8 cellular contexts compared by ENCODE assay signal in genomic region chr4:88456757-88457306, GRCh38. TPM values are rescaled to one million over a fixed set of nuclear protein-coding genes. Genes with fewer than 3 reads are reported as not detected.
DNase-seq lines count a peak whose midpoint lies in the region; ATAC-seq, FAIRE-seq and TF ChIP-seq lines count a peak whose summit lies in the region.

HERC5 (plus strand) TSS chr4:88457119; CDS start chr4:88457270, 151 bp downstream.

- FAIRE-seq in A549 (lab: Jason Lieb, UNC) = no peak

- 0% methylated on average over 18 of the region's 48 CpGs for WGBS in A549 (ENCODE audit: missing lambda C conversion rate)

- ATAC-seq in A549 (peak; percentile 97 to 98), GM18511 (IDR thresholded peaks at IDR 0.05; ENCODE audit: unreplicated experiment) (peak; percentile 89), HG03025 (IDR thresholded peaks at IDR 0.05; ENCODE audit: low FRiP score, unreplicated experiment) (peak; percentile 92)

- peak within 1 kb of the TSS; percentile 81 for H3K4me2 ChIP-seq in A549

- DNase-seq in A549 (ENCODE audit: low read depth in 1 of 2, low spot score in 1 of 2) (peak; percentile 82 to 93), NCI-H2196 treated with DMSO at 0.1 percent for 48 hours (lab: John Stamatoyannopoulos, UW; ENCODE audit: unreplicated experiment) (peak; percentile 68), choroid plexus epithelial cell (ENCODE audit: low read depth) (peak; percentile 89), kidney glomerular epithelial cell (lab: John Stamatoyannopoulos, UW) (peak; percentile 65)
- DNase-seq in activated CD4-positive, CD25-positive, alpha-beta regulatory T cell treated with anti-CD3 and anti-CD28 coated beads, Interleukin-2, amount 50 U/mL, for 72 hours = peak; percentile 87
- DNase-seq in stimulated activated CD4-positive, alpha-beta T cell treated with anti-CD3 and anti-CD28 coated beads, Interleukin-15, amount 100 ng/mL, for 48 hours (ENCODE audit: low read depth in 2 of 2) = peak; percentile 76 to 79

- no peak for TF ChIP-seq EP300 in A549 (IDR thresholded peaks at IDR 0.05)

- no peaks in the 10 kb centered on the region for H3K4me1 ChIP-seq in A549

- H3K27ac ChIP-seq in A549 = peak within 1 kb of the TSS; percentile 64 to 85; a peak in 5 of 6 replicates

- CTCF ChIA-PET in A549 (lab: Yijun Ruan, JAX) = interaction anchor here (0.6 to 2.1 kb wide), 21 partner anchors 10 to 249 kb away, joined by 3 to 9 read pairs (median 4); partner anchors contain the start of gene HERC6

- no peak for TF ChIP-seq POLR2A in A549 (IDR thresholded peaks at IDR 0.05; ENCODE audit: low read length)

- TF ChIP-seq CTCF in A549 (IDR thresholded peaks at IDR 0.05) = peak; percentile 48
- TF ChIP-seq CTCF in choroid plexus epithelial cell (conservative IDR thresholded peaks at IDR 0.05; ENCODE audit: low read depth, low read length) = peak; percentile 74

- H3K9me3 ChIP-seq in A549 = no peaks in the 10 kb centered on the region

- H3K4me3 ChIP-seq in A549 (peak within 1 kb of the TSS; percentile 66), choroid plexus epithelial cell (ENCODE audit: low read depth, low read length) (peak within 1 kb of the TSS; percentile 64)

- peak; percentile 66 to 67 for TF ChIP-seq RAD21 in A549 (conservative IDR thresholded peaks at IDR 0.05 in 1 of 2, IDR thresholded peaks at IDR 0.05 in 1 of 2)

- POLR2A ChIA-PET in A549 (lab: Yijun Ruan, JAX) = interaction anchor here (0.9 to 1.1 kb wide), 2 partner anchors 78 to 172 kb away, joined by 4 read pairs; partner anchors contain the start of genes HERC6 and PPM1K

TF ChIP-seq in A549, 52 proteins besides CTCF, POLR2A, EP300 and RAD21 (continues in another document):
- TF ChIP-seq JUN (IDR thresholded peaks at IDR 0.05) (peak in 1 of 2 experiments; percentile 33; a peak in 1 of 5 replicates), RNF2 (IDR thresholded peaks at IDR 0.05; ENCODE audit: borderline replicate concordance, low read depth) (no peak), NR3C1 (IDR thresholded peaks at IDR 0.05) (no peak), BCL3 (IDR thresholded peaks at IDR 0.05) (no peak), PBX3 (IDR thresholded peaks at IDR 0.05) (no peak), MYC (IDR thresholded peaks at IDR 0.05; ENCODE audit: borderline replicate concordance, low read length) (no peak), BHLHE40 (IDR thresholded peaks at IDR 0.05; ENCODE audit: low read depth, low read length) (peak; percentile 34; the same call in 1 of the 2 replicates), MAX (IDR thresholded peaks at IDR 0.05) (peak; percentile 95), REST (IDR thresholded peaks at IDR 0.05) (no peak), USF2 (IDR thresholded peaks at IDR 0.05) (peak; percentile 82), ESRRA (IDR thresholded peaks at IDR 0.05; ENCODE audit: borderline replicate concordance, low read length) (no peak), MAZ (IDR thresholded peaks at IDR 0.05; ENCODE audit: borderline replicate concordance, low read depth, low read length) (no peak), HDAC2 (IDR thresholded peaks at IDR 0.05) (no peak), ZNF302 (CRISPR knock-in tag; IDR thresholded peaks at IDR 0.05) (no peak), HEYL (CRISPR knock-in tag; IDR thresholded peaks at IDR 0.05) (no peak), KDM1A (IDR thresholded peaks at IDR 0.05; ENCODE audit: low read depth) (no peak), POLR2AphosphoS2 (conservative IDR thresholded peaks at IDR 0.05; ENCODE audit: low read length) (no peak), FOSB (CRISPR knock-in tag; IDR thresholded peaks at IDR 0.05) (no peak), FOXS1 (CRISPR knock-in tag; IDR thresholded peaks at IDR 0.05) (peak; percentile 83; the same call in 1 of the 2 replicates), EHMT2 (IDR thresholded peaks at IDR 0.05; ENCODE audit: low read depth) (no peak), ELK1 (IDR thresholded peaks at IDR 0.05; ENCODE audit: low read depth, low read length) (no peak), HMGXB4 (CRISPR knock-in tag; IDR thresholded peaks at IDR 0.05; ENCODE audit: borderline replicate concordance) (no peak)

RNA-seq across cellular contexts. Expression of gene HERC5, which starts in this region (rescaled TPM):
- 3.7 and 5.1 TPM in 2 replicates for polyA plus RNA-seq in A549 (2011; rRNA removed)
- polyA plus RNA-seq in A549 (2012; cell fraction: cytosol; rRNA removed) = 1.1 and 1.2 TPM in 2 replicates
- polyA plus RNA-seq in A549 (2012; cell fraction: nucleus; rRNA removed) = 0.90 and 1.0 TPM in 2 replicates
- 4.1 to 4.4 TPM (median 4.3 TPM) in 3 replicates for polyA plus RNA-seq in A549 (2017; fragmentation: RNase III; extraction: RNeasy Plus Mini Kit Qiagen cat#74134 plus additional on column Dnase treatment)
- 2.2 and 2.4 TPM in 2 replicates for polyA minus RNA-seq in A549 (2011; rRNA and poly(A)+ RNA removed)

Comparison
In these comparisons a context has a peak if more than half of its experiments do, and no peak if none do; other contexts are left out.
1. Peak in every context shown above with its lines: DNase-seq, ATAC-seq, H3K4me3 ChIP-seq and H3K27ac ChIP-seq.